ENCODE assay signal across 12 cellular contexts in genomic region chr3:52121813-52122212, GRCh38. TPM values are rescaled to one million over a fixed set of nuclear protein-coding genes. Genes with fewer than 3 reads are reported as not detected.
DNase-seq lines count a peak whose midpoint lies in the region; ATAC-seq and TF ChIP-seq lines count a peak whose summit lies in the region.
"Had no signal": no experiment of that assay in that cellular context is flagged by ENCODE, and none has a peak within 500 bp of the region (broad histone marks: within the 10 kb centered on the region; RNA-seq: fewer than 3 reads in every experiment).

No MANE protein-coding gene starts in this region.

- H3K27ac ChIP-seq in lower lobe of right lung (peak overlapping the region; percentile 76), upper lobe of left lung (peak overlapping the region; percentile 58 to 82 (median 72))

- H3K9me3 ChIP-seq in lower lobe of right lung = no peaks in the 10 kb centered on the region
- no peaks in the 10 kb centered on the region for H3K9me3 ChIP-seq in upper lobe of left lung

- H3K27ac Mint-ChIP-seq in activated CD4-positive, alpha-beta T cell treated with anti-CD3 and anti-CD28 coated beads, Interleukin-2, amount 10 ng/mL, durations not matched to agents 7 days and 5 days = peak overlapping the region; percentile 47
- H3K27ac Mint-ChIP-seq in activated T-helper 1 cell treated with anti-CD3 and anti-CD28 coated beads, Interleukin-12 subunit alpha, Interleukin-12 subunit beta, Interleukin-2, Interleukin-4 antibody, amounts not matched to agents 30 ng/mL and 10 ng/mL and 1 ng/mL, durations not matched to agents 14 hours and 24 hours and 36 hours = peak overlapping the region; percentile 52
- H3K27ac Mint-ChIP-seq in glutamatergic neuron (ENCODE audit: unreplicated experiment) = no peak overlapping the region
- H3K27ac Mint-ChIP-seq in naive thymus-derived CD8-positive, alpha-beta T cell = peak overlapping the region in 1 of 10 donors; percentile 68

- 65 to 71% methylated on average over 6 of the region's 6 CpGs for WGBS in upper lobe of left lung, 2 donors

- H3K4me1 ChIP-seq in lower lobe of right lung (peaks cover 43% of the 10 kb centered on the region), upper lobe of left lung (peaks cover 18 to 32% (median 27%) of the 10 kb centered on the region in 4 donors)

- no peaks in the 10 kb centered on the region for H3K9me3 Mint-ChIP-seq in activated CD4-positive, alpha-beta T cell treated with anti-CD3 and anti-CD28 coated beads, Interleukin-2, amount 10 ng/mL, durations not matched to agents 7 days and 5 days
- H3K9me3 Mint-ChIP-seq in activated T-helper 1 cell treated with anti-CD3 and anti-CD28 coated beads, Interleukin-12 subunit alpha, Interleukin-12 subunit beta, Interleukin-2, Interleukin-4 antibody, amounts not matched to agents 30 ng/mL and 10 ng/mL and 1 ng/mL, durations not matched to agents 14 hours and 24 hours and 36 hours = no peaks in the 10 kb centered on the region
- H3K9me3 Mint-ChIP-seq in glutamatergic neuron (ENCODE audit: unreplicated experiment) = no peaks in the 10 kb centered on the region
- H3K9me3 Mint-ChIP-seq in naive thymus-derived CD8-positive, alpha-beta T cell = no peaks in the 10 kb centered on the region

- TF ChIP-seq CTCF in lower lobe of right lung (IDR thresholded peaks at IDR 0.05) = no peak
- TF ChIP-seq CTCF in upper lobe of left lung (IDR thresholded peaks at IDR 0.05) = no peak
- no peak for TF ChIP-seq CTCF in glutamatergic neuron (IDR thresholded peaks at IDR 0.05; ENCODE audit: partially characterized antibody, unreplicated experiment)

- H3K27me3 Mint-ChIP-seq in activated CD4-positive, alpha-beta T cell treated with anti-CD3 and anti-CD28 coated beads, Interleukin-2, amount 10 ng/mL, durations not matched to agents 7 days and 5 days = no peaks in the 10 kb centered on the region
- no peaks in the 10 kb centered on the region for H3K27me3 Mint-ChIP-seq in activated T-helper 1 cell treated with anti-CD3 and anti-CD28 coated beads, Interleukin-12 subunit alpha, Interleukin-12 subunit beta, Interleukin-2, Interleukin-4 antibody, amounts not matched to agents 30 ng/mL and 10 ng/mL and 1 ng/mL, durations not matched to agents 14 hours and 24 hours and 36 hours (ENCODE audit: insufficient read depth)
- H3K27me3 Mint-ChIP-seq in glutamatergic neuron (ENCODE audit: unreplicated experiment) = peaks cover 1% of the 10 kb centered on the region
- no peaks in the 10 kb centered on the region for H3K27me3 Mint-ChIP-seq in naive thymus-derived CD8-positive, alpha-beta T cell

- H3K4me3 ChIP-seq in lower lobe of right lung = no peak overlapping the region
- no peak overlapping the region for H3K4me3 ChIP-seq in upper lobe of left lung

- ATAC-seq in lower lobe of right lung (peak; percentile 19 to 20), upper lobe of left lung (ENCODE audit: low FRiP score in 2 of 2) (peak in 1 of 2 donors; percentile 58)
- no peak for ATAC-seq in naive thymus-derived CD8-positive, alpha-beta T cell

- peaks cover 18% of the 10 kb centered on the region for H3K4me1 Mint-ChIP-seq in activated CD4-positive, alpha-beta T cell treated with anti-CD3 and anti-CD28 coated beads, Interleukin-2, amount 10 ng/mL, durations not matched to agents 7 days and 5 days
- H3K4me1 Mint-ChIP-seq in activated T-helper 1 cell treated with anti-CD3 and anti-CD28 coated beads, Interleukin-12 subunit alpha, Interleukin-12 subunit beta, Interleukin-2, Interleukin-4 antibody, amounts not matched to agents 30 ng/mL and 10 ng/mL and 1 ng/mL, durations not matched to agents 14 hours and 24 hours and 36 hours (ENCODE audit: low read depth) = peaks cover 30% of the 10 kb centered on the region
- H3K4me1 Mint-ChIP-seq in glutamatergic neuron (ENCODE audit: low read depth, unreplicated experiment) = peaks cover 6% of the 10 kb centered on the region
- peaks cover 0 to 41% (median 2%) of the 10 kb centered on the region in 4 donors for H3K4me1 Mint-ChIP-seq in naive thymus-derived CD8-positive, alpha-beta T cell

- POLR2A ChIA-PET in activated CD4-positive, alpha-beta T cell treated with anti-CD3 and anti-CD28 coated beads, Interleukin-2, amount 10 ng/mL, durations not matched to agents 7 days and 5 days (lab: Charles Lee) = no interaction called here
- POLR2A ChIA-PET in naive thymus-derived CD8-positive, alpha-beta T cell (lab: Charles Lee) = interaction anchor here (0.6 to 1.8 kb wide), 2 partner anchors 65 to 143 kb away, joined by 3 to 4 read pairs; no protein-coding TSS in a partner anchor

- TF ChIP-seq EP300 in upper lobe of left lung (IDR thresholded peaks at IDR 0.05) = no peak

- CTCF ChIA-PET in activated CD4-positive, alpha-beta T cell treated with anti-CD3 and anti-CD28 coated beads, Interleukin-2, amount 10 ng/mL, durations not matched to agents 7 days and 5 days (lab: Charles Lee) = interaction anchor here (0.6 to 1.9 kb wide), 5 partner anchors 68 to 1156 kb away, joined by 3 to 6 read pairs (median 3); no protein-coding TSS in a partner anchor

- peaks cover 14% of the 10 kb centered on the region for H3K36me3 Mint-ChIP-seq in activated CD4-positive, alpha-beta T cell treated with anti-CD3 and anti-CD28 coated beads, Interleukin-2, amount 10 ng/mL, durations not matched to agents 7 days and 5 days (ENCODE audit: low read depth)
- peaks cover 9% of the 10 kb centered on the region for H3K36me3 Mint-ChIP-seq in activated T-helper 1 cell treated with anti-CD3 and anti-CD28 coated beads, Interleukin-12 subunit alpha, Interleukin-12 subunit beta, Interleukin-2, Interleukin-4 antibody, amounts not matched to agents 30 ng/mL and 10 ng/mL and 1 ng/mL, durations not matched to agents 14 hours and 24 hours and 36 hours (ENCODE audit: low read depth)
- H3K36me3 Mint-ChIP-seq in glutamatergic neuron (ENCODE audit: unreplicated experiment) = no peaks in the 10 kb centered on the region
- no peaks in the 10 kb centered on the region for H3K36me3 Mint-ChIP-seq in naive thymus-derived CD8-positive, alpha-beta T cell

- intact Hi-C loops in activated T-helper 1 cell treated with anti-CD3 and anti-CD28 coated beads, Interleukin-12 subunit alpha, Interleukin-12 subunit beta, Interleukin-2, Interleukin-4 antibody, amounts not matched to agents 30 ng/mL and 10 ng/mL and 1 ng/mL, durations not matched to agents 14 hours and 24 hours and 36 hours (cut with micrococcal nuclease) = no loop called here
- intact Hi-C loops in lower lobe of right lung (cut with DNase I) = loop anchor here (10.0 kb wide), 1 partner anchor 107 kb away; no protein-coding TSS in a partner anchor

- H3K36me3 ChIP-seq in lower lobe of right lung = no peaks in the 10 kb centered on the region
- no peaks in the 10 kb centered on the region for H3K36me3 ChIP-seq in upper lobe of left lung

- H3K27me3 ChIP-seq in lower lobe of right lung (ENCODE audit: low read depth) (no peaks in the 10 kb centered on the region), upper lobe of left lung (no peaks in the 10 kb centered on the region)

- TF ChIP-seq POLR2A in upper lobe of left lung (IDR thresholded peaks at IDR 0.05) = no peak

- no peak for DNase-seq in activated CD4-positive, alpha-beta T cell treated with anti-CD3 and anti-CD28 coated beads, Interleukin-2, amount 10 ng/mL, durations not matched to agents 7 days and 5 days
- DNase-seq in activated CD4-positive, alpha-beta T cell treated with anti-CD3 and anti-CD28 coated beads, Interleukin-2, amount 50 U/mL, for 48 hours = no peak
- DNase-seq in activated T-helper 1 cell treated with anti-CD3 and anti-CD28 coated beads, Interleukin-12 subunit alpha, Interleukin-12 subunit beta, Interleukin-2, Interleukin-4 antibody, amounts not matched to agents 30 ng/mL and 10 ng/mL and 1 ng/mL, durations not matched to agents 14 hours and 24 hours and 36 hours (ENCODE audit: low spot score) = no peak
- peak; percentile 47 for DNase-seq in lower lobe of right lung
- peak in 1 of 2 donors; percentile 35 for DNase-seq in upper lobe of left lung
- DNase-seq in glutamatergic neuron = no peak
- DNase-seq in cerebellar nuclear complex (lab: John Stamatoyannopoulos, UW) = no peak
- no peak for DNase-seq in naive thymus-derived CD8-positive, alpha-beta T cell
- DNase-seq: ACHN, activated T-cell treated with anti-CD3 and anti-CD28 coated beads for 4 hours, MM.1S, NCI-H510A had no signal

- no peak overlapping the region for H3K4me3 Mint-ChIP-seq in activated CD4-positive, alpha-beta T cell treated with anti-CD3 and anti-CD28 coated beads, Interleukin-2, amount 10 ng/mL, durations not matched to agents 7 days and 5 days
- no peak overlapping the region for H3K4me3 Mint-ChIP-seq in activated T-helper 1 cell treated with anti-CD3 and anti-CD28 coated beads, Interleukin-12 subunit alpha, Interleukin-12 subunit beta, Interleukin-2, Interleukin-4 antibody, amounts not matched to agents 30 ng/mL and 10 ng/mL and 1 ng/mL, durations not matched to agents 14 hours and 24 hours and 36 hours
- H3K4me3 Mint-ChIP-seq in glutamatergic neuron (ENCODE audit: unreplicated experiment) = no peak overlapping the region
- no peak overlapping the region for H3K4me3 Mint-ChIP-seq in naive thymus-derived CD8-positive, alpha-beta T cell

RNA-seq across cellular contexts. Expression of gene POC1A, which starts 32.4 kb away (rescaled TPM):
- 10 to 100 TPM; 26.9 to 28.2 TPM for total RNA-seq in activated CD4-positive, alpha-beta T cell treated with anti-CD3 and anti-CD28 coated beads, Interleukin-2, amount 10 ng/mL, durations not matched to agents 7 days and 5 days
- total RNA-seq in activated T-helper 1 cell treated with anti-CD3 and anti-CD28 coated beads, Interleukin-12 subunit alpha, Interleukin-12 subunit beta, Interleukin-2, Interleukin-4 antibody, amounts not matched to agents 30 ng/mL and 10 ng/mL and 1 ng/mL, durations not matched to agents 14 hours and 24 hours and 36 hours = 20.3 and 24.9 TPM in 2 replicates
- 2.7 TPM for total RNA-seq in lower lobe of right lung
- 1 to 10 TPM; 1.0 to 4.2 (median 2.8) TPM for total RNA-seq in upper lobe of left lung
- 3.2 TPM for total RNA-seq in glutamatergic neuron (ENCODE audit: unreplicated experiment)
- total RNA-seq in naive thymus-derived CD8-positive, alpha-beta T cell = 1 to 10 TPM; 1.2 to 1.9 TPM
- 1 to 10 TPM in 1 of 3 donors, under 1 TPM in 2; 0.28 to 1.1 (median 0.66) TPM for polyA plus RNA-seq in naive thymus-derived CD8-positive, alpha-beta T cell

Comparison
In these comparisons a context has a peak if more than half of its experiments do, and no peak if none do; other contexts are left out.
1. ATAC-seq: peak in lower lobe of right lung (2 of 2); none in naive thymus-derived CD8-positive, alpha-beta T cell (0 of 2).